ENCODE assay signal across 13 cellular contexts in genomic region chr2:42193722-42194187, GRCh38. TPM values are rescaled to one million over a fixed set of nuclear protein-coding genes. Genes with fewer than 3 reads are reported as not detected.
A peak's percentile ranks its signal among the peaks of the same experiment; 100 is the strongest.
DNase-seq lines count a peak whose midpoint lies in the region; ATAC-seq, FAIRE-seq and TF ChIP-seq lines count a peak whose summit lies in the region.
"Had no signal": no experiment of that assay in that cellular context is flagged by ENCODE, and none has a peak within 500 bp of the region (broad histone marks: within the 10 kb centered on the region; RNA-seq: fewer than 3 reads in every experiment).

No MANE protein-coding gene starts in this region.

- no TSS peak for BruUV-seq in K562 (replicated peaks; lab: Mats Ljungman, UMichigan)

- no peaks in the 10 kb centered on the region for H3K9me3 ChIP-seq in CD8-positive, alpha-beta T cell (ENCODE audit: low read length)
- H3K9me3 ChIP-seq in HEK293 (ENCODE audit: control insufficient read depth, insufficient read depth, low read depth, low read length) (no peaks in the 10 kb centered on the region), K562 (replicated peaks; ENCODE audit: control insufficient read depth, insufficient read depth, low read depth, low read length) (no peaks in the 10 kb centered on the region)

- no peak overlapping the region for H3K4me2 ChIP-seq in K562 (ENCODE audit: insufficient read depth, low read length)

- no peaks in the 10 kb centered on the region for H3K36me3 ChIP-seq in CD8-positive, alpha-beta T cell (ENCODE audit: insufficient read depth, low read length)
- H3K36me3 ChIP-seq in HEK293 (ENCODE audit: control insufficient read depth in 2 of 2, insufficient read depth in 1 of 2, low read length in 2 of 2) = no peaks in the 10 kb centered on the region; a peak in 1 of 3 replicates
- H3K36me3 ChIP-seq in K562 (ENCODE audit: control insufficient read depth, insufficient read depth, low read length) = no peaks in the 10 kb centered on the region

- peak overlapping the region; percentile 50 for H3K27ac Mint-ChIP-seq in CD8-positive, alpha-beta T cell
- H3K27ac Mint-ChIP-seq in nephron = peak overlapping the region; percentile 65 to 81 (median 69)
- H3K27ac Mint-ChIP-seq: progenitor cell of endocrine pancreas had no signal

- peaks cover 11% of the 10 kb centered on the region; the same call in 2 of the 3 replicates for H3K79me2 ChIP-seq in K562 (ENCODE audit: control insufficient read depth, insufficient read depth, low read length)

- CTCF ChIA-PET in CD8-positive, alpha-beta T cell (lab: Charles Lee) = interaction anchor here (0.9 to 4.3 kb wide), 5 partner anchors 11 to 106 kb away, joined by 3 to 119 read pairs (median 4); no protein-coding TSS in a partner anchor
- CTCF ChIA-PET in HEK293 (lab: Yijun Ruan, JAX) (interaction anchor here (0.7 to 4.7 kb wide), 2 partner anchors 61 to 98 kb away, joined by 4 to 52 read pairs; no protein-coding TSS in a partner anchor), K562 (lab: Yijun Ruan, JAX; ENCODE audit: low intra/inter-chr PET ratio) (no interaction called here)

- intact Hi-C loops in CD8-positive, alpha-beta T cell (cut with DNase I, micrococcal nuclease) = loop anchor here in 1 of 2 experiments (1.0 to 5.0 kb wide), 2 partner anchors 18 to 36 kb away; no protein-coding TSS in a partner anchor
- intact Hi-C loops in K562 (cut with micrococcal nuclease) = loop anchor here (10.0 kb wide), 1 partner anchor 319 kb away; no protein-coding TSS in a partner anchor

- H3K4me1 Mint-ChIP-seq in CD8-positive, alpha-beta T cell (ENCODE audit: low read depth) = peaks cover 80% of the 10 kb centered on the region
- H3K4me1 Mint-ChIP-seq in nephron = peaks cover 59% of the 10 kb centered on the region

- TF ChIP-seq POLR2A in K562 (conservative IDR thresholded peaks at IDR 0.05) = no peak

- in situ Hi-C loops in K562 (cut with MboI) = no loop called here

- no peaks in the 10 kb centered on the region for H3K27me3 Mint-ChIP-seq in CD8-positive, alpha-beta T cell (ENCODE audit: low read depth)
- H3K27me3 Mint-ChIP-seq in nephron (ENCODE audit: low read depth) = no peaks in the 10 kb centered on the region
- H3K27me3 Mint-ChIP-seq: brain, progenitor cell of endocrine pancreas had no signal

- no peaks in the 10 kb centered on the region for H3K27me3 ChIP-seq in CD8-positive, alpha-beta T cell (ENCODE audit: insufficient read depth, low read length)
- no peaks in the 10 kb centered on the region for H3K27me3 ChIP-seq in K562 (ENCODE audit: control insufficient read depth in 2 of 2, insufficient read depth in 2 of 2, low read length in 2 of 2)

- 0 out of 2 replicates have a peak, but pooled peaks cover 8% of the 10 kb centered on the region for H4K20me1 ChIP-seq in K562 (replicated peaks; ENCODE audit: control insufficient read depth, insufficient read depth, low read length)

- POLR2A ChIA-PET in CD8-positive, alpha-beta T cell (lab: Charles Lee) = interaction anchor here (1.0 kb wide), 1 partner anchor 88 kb away, joined by 3 read pairs; no protein-coding TSS in a partner anchor
- POLR2A ChIA-PET in HEK293 (lab: Yijun Ruan, JAX) (interaction anchor here (0.5 to 1.4 kb wide), 2 partner anchors 12 to 85 kb away, joined by 3 to 6 read pairs; no protein-coding TSS in a partner anchor), K562 (lab: Yijun Ruan, JAX) (no interaction called here)

- no peak overlapping the region for H3K4me3 ChIP-seq in CD8-positive, alpha-beta T cell (ENCODE audit: low read depth, low read length)
- H3K4me3 ChIP-seq in HEK293 (ENCODE audit: low read depth, low read length) (no peak overlapping the region), K562 (no peak overlapping the region)

- no peak overlapping the region for H3K27ac ChIP-seq in CD8-positive, alpha-beta T cell (ENCODE audit: low read depth, low read length)
- H3K27ac ChIP-seq in HEK293 (ENCODE audit: extremely low read depth, low read depth, low read length) = no peak overlapping the region
- no peak overlapping the region for H3K27ac ChIP-seq in K562 (ENCODE audit: extremely low read depth, low read depth, low read length)

- peak overlapping the region; percentile 26 for H3K4me3 Mint-ChIP-seq in CD8-positive, alpha-beta T cell
- no peak overlapping the region for H3K4me3 Mint-ChIP-seq in nephron
- H3K4me3 Mint-ChIP-seq: brain had no signal

- H3K4me1 ChIP-seq in CD8-positive, alpha-beta T cell (ENCODE audit: insufficient read depth, low read length) = peaks cover 58% of the 10 kb centered on the region
- H3K4me1 ChIP-seq in HEK293 (ENCODE audit: control insufficient read depth, insufficient read depth, low read length) (peaks cover 19% of the 10 kb centered on the region), K562 (replicated peaks in 1 of 2; ENCODE audit: control insufficient read depth in 2 of 2, insufficient read depth in 2 of 2, low read length in 2 of 2) (peaks cover 4 to 10% of the 10 kb centered on the region in 2 experiments; a peak in 3 of 5 replicates)

- no peak for TF ChIP-seq RAD21 in K562 (CRISPR knock-in tag; conservative IDR thresholded peaks at IDR 0.05 in 1 of 2, IDR thresholded peaks at IDR 0.05 in 1 of 2)

- no peak for TF ChIP-seq CTCF in CD8-positive, alpha-beta T cell (IDR thresholded peaks at IDR 0.05)
- no peak for TF ChIP-seq CTCF in HEK293 (tag by site-specific recombination; IDR thresholded peaks at IDR 0.05)
- TF ChIP-seq CTCF in K562 (IDR thresholded peaks at IDR 0.05 in 2 of 3, conservative IDR thresholded peaks at IDR 0.05 in 1 of 3; ENCODE audit: insufficient read depth in 2 of 3, low read depth in 1 of 3, low read length in 3 of 3) = no peak
- no peak for TF ChIP-seq CTCF in nephron (IDR thresholded peaks at IDR 0.05; ENCODE audit: unreplicated experiment in 3 of 3)

- no peak for TF ChIP-seq EP300 in K562 (IDR thresholded peaks at IDR 0.05; ENCODE audit: low read length)

- no peak overlapping the region for H2AFZ ChIP-seq in K562 (ENCODE audit: low read depth, low read length)

- no peaks in the 10 kb centered on the region for H3K9me3 Mint-ChIP-seq in CD8-positive, alpha-beta T cell
- H3K9me3 Mint-ChIP-seq in nephron = no peaks in the 10 kb centered on the region

- no peak for DNase-seq in CD8-positive, alpha-beta T cell
- DNase-seq in K562 (ENCODE audit: extremely low read depth in 1 of 4, low spot score in 3 of 4) = no peak
- no peak for DNase-seq in SIG-M5 (lab: John Stamatoyannopoulos, UW)
- no peak for DNase-seq in GM19240 (ENCODE audit: insufficient read length, low spot score)
- DNase-seq: DMS153; Kasumi-1; OCI-M1; stimulated activated CD4-positive, alpha-beta T cell treated with anti-CD3 and anti-CD28 coated beads, Interleukin-4, amount 100 ng/mL, for 4 hours had no signal

- peaks cover 17% of the 10 kb centered on the region for H3K36me3 Mint-ChIP-seq in CD8-positive, alpha-beta T cell
- H3K36me3 Mint-ChIP-seq in nephron (ENCODE audit: low read depth) = peaks cover 20% of the 10 kb centered on the region

- no peaks in the 10 kb centered on the region for H3K9me1 ChIP-seq in K562 (ENCODE audit: control insufficient read depth, insufficient read depth, low read length)

- H3K9ac ChIP-seq in K562 (ENCODE audit: insufficient read depth in 1 of 2, low read depth in 2 of 2, low read length in 2 of 2) = no peak overlapping the region

- ATAC-seq in CD8-positive, alpha-beta T cell = no peak
- no peak for ATAC-seq in K562
- no peak for ATAC-seq in GM18498 (IDR thresholded peaks at IDR 0.05; ENCODE audit: unreplicated experiment)

- no peak for FAIRE-seq in K562 (lab: Jason Lieb, UNC)

TF ChIP-seq in HEK293, 187 proteins besides CTCF, POLR2A, EP300 and RAD21 (continues in another document):
- TF ChIP-seq GLIS1 (tag by site-specific recombination; IDR thresholded peaks at IDR 0.05) (peak; percentile 64), ZNF10 (tag by site-specific recombination; IDR thresholded peaks at IDR 0.05) (no peak)

TF ChIP-seq in K562, 482 proteins besides CTCF, POLR2A, EP300 and RAD21 (continues in another document):
- TF ChIP-seq ESRRB (CRISPR knock-in tag; IDR thresholded peaks at IDR 0.05; ENCODE audit: borderline replicate concordance) = no peak
- TF ChIP-seq NFRKB (IDR thresholded peaks at IDR 0.05; ENCODE audit: low read depth) = no peak
- TF ChIP-seq IRF2 (CRISPR knock-in tag; IDR thresholded peaks at IDR 0.05) = no peak
- no peak for TF ChIP-seq U2AF1 (optimal IDR thresholded peaks at IDR 0.05; ENCODE audit: low read depth, low read length)
- no peak for TF ChIP-seq VEZF1 (CRISPR knock-in tag; IDR thresholded peaks at IDR 0.05)

RNA-seq across cellular contexts. Expression of gene EML4, which starts 24.6 kb away (rescaled TPM):
- total RNA-seq in CD8-positive, alpha-beta T cell = 100 to 1,000 TPM; 224 to 240 TPM
- 36.7 and 94.3 TPM in 2 replicates for total RNA-seq in K562 (2011; cell fraction: chromatin; rRNA removed; ENCODE audit: low replicate concordance)
- total RNA-seq in K562 (2011; cell fraction: nucleolus; rRNA removed) = 17.5 and 23.4 TPM in 2 replicates
- 36.4 and 54.7 TPM in 2 replicates for total RNA-seq in K562 (2011; cell fraction: nucleoplasm; rRNA removed)
- total RNA-seq in K562 (2014; rRNA removed) (27.9 and 28.0 TPM in 2 replicates), K562 (2014; rRNA removed; fragmentation: Illumina TruSeq; extraction: Trizol) (37.7 and 41.6 TPM in 2 replicates), K562 (2015; rRNA removed; fragmentation: Illumina TruSeq; extraction: Trizol) (35.1 and 36.5 TPM in 2 replicates), K562 (2021) (40.7 and 44.5 TPM in 2 replicates)
- polyA plus RNA-seq in K562 (2011; rRNA removed) (37.5 and 48.3 TPM in 2 replicates), K562 (2014; fragmentation: Illumina TruSeq; extraction: Trizol) (29.6 and 36.6 TPM in 2 replicates), K562 (2014; fragmentation: Nextera tagmentation; extraction: Ambion mirVana) (10 to 100 TPM; 14.7 to 15.6 TPM), K562 (2014; rRNA removed) (20.7 and 22.0 TPM in 2 replicates)
- 13.4 and 22.4 TPM in 2 replicates for polyA plus RNA-seq in K562 (2011; cell fraction: cytosol; rRNA removed)
- polyA plus RNA-seq in K562 (2011; cell fraction: nucleus; rRNA removed) = 44.3 and 44.7 TPM in 2 replicates
- polyA plus RNA-seq in K562 (2012) = 14.8 and 21.1 TPM in 2 replicates
- 74.0 and 88.5 TPM in 2 replicates for polyA minus RNA-seq in K562 (2011; rRNA and poly(A)+ RNA removed)
- polyA minus RNA-seq in K562 (2011; cell fraction: cytosol; rRNA and poly(A)+ RNA removed) = 21.9 and 24.6 TPM in 2 replicates
- polyA minus RNA-seq in K562 (2011; cell fraction: nucleus; rRNA and poly(A)+ RNA removed) = 26.9 and 36.1 TPM in 2 replicates
